25 cellular contexts compared by ENCODE assay signal in the genomic region with DNA sequence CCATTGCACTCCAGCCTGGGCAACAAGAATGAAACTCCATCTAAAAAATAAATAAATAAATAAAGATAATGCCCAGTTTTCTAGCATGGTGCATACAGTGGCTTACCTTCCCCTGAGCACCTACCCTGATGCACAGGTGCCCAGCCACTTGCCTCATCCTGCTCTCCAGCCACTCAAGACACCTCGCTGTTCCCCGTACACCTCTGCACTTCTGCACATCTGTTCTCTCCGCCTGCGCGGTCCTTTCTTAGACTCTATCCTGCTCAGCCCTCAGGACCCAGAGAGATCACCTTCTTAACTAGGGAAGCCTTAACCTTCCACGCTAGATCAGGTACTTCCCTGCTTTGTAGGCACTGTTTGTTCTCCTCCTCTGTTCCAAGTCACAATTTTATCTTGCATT. TPM values are rescaled to one million over a fixed set of nuclear protein-coding genes. Genes with fewer than 3 reads are reported as not detected.
"Had no signal": no experiment of that assay in that cellular context is flagged by ENCODE, and none has a peak within 500 bp of the region (broad histone marks: within the 10 kb centered on the region; RNA-seq: fewer than 3 reads in every experiment).

No MANE protein-coding gene starts in this region.

- H3K36me3 ChIP-seq: breast epithelium, MG63 had no signal

- DNase-seq: activated B cell treated with CpG ODN at 0.5 μM for 24 hours; activated CD4-positive, alpha-beta T cell treated with anti-CD3 and anti-CD28 coated beads for 1 hour; activated CD4-positive, alpha-beta T cell treated with anti-CD3 and anti-CD28 coated beads, Interleukin-2, amount 10 ng/mL, durations not matched to agents 24 days and 14 days; activated CD4-positive, alpha-beta T cell treated with anti-CD3 and anti-CD28 coated beads, Interleukin-2, amount 50 U/mL, for 48 hours; activated CD8-positive, alpha-beta memory T cell treated with anti-CD3 and anti-CD28 coated beads, Interleukin-2, amount 10 ng/mL, durations not matched to agents 7 days and 5 days; activated naive CD4-positive, alpha-beta T cell; activated T-cell treated with anti-CD3 and anti-CD28 coated beads, Interleukin-2, amount 50 U/mL, for 4 hours; aorta; caudate nucleus; MG63; MV-4-11; NCI-H1092 treated with DMSO at 0.1 percent for 48 hours; NCI-H1417 treated with DMSO at 0.1 percent for 48 hours; NCI-H187; NCI-H2081; NCI-H2171; NCI-H2227 treated with DMSO at 0.1 percent for 48 hours; NCI-H526; NCI-H774; SIG-M5; T-helper 17 cell; T-helper 9 cell had no signal

- H3K9me3 ChIP-seq: MG63 had no signal

- H3K4me3 ChIP-seq: breast epithelium, MG63 had no signal

- H3K27me3 ChIP-seq: breast epithelium, MG63 had no signal

- ATAC-seq: activated CD8-positive, alpha-beta memory T cell treated with anti-CD3 and anti-CD28 coated beads, Interleukin-2, amount 10 ng/mL, durations not matched to agents 7 days and 5 days; activated T-cell treated with anti-CD3 and anti-CD28 coated beads, Interleukin-2, amount 50 U/mL, for 4 hours; T-helper 17 cell had no signal

- H3K27ac ChIP-seq: breast epithelium had no signal

RNA-seq across cellular contexts. Expression of a gene that starts 2.9 kb away (rescaled TPM):
- total RNA-seq: OCI-LY7 had no signal

RNA-seq across cellular contexts. Expression of a gene that starts 5.5 kb away (rescaled TPM):
- total RNA-seq: NCI-H460 had no signal
